ENCODE assay signal across 17 cellular contexts in genomic region chr6:158834675-158835385, GRCh38. TPM values are rescaled to one million over a fixed set of nuclear protein-coding genes. Genes with fewer than 3 reads are reported as not detected.
A peak's percentile ranks its signal among the peaks of the same experiment; 100 is the strongest.
DNase-seq lines count a peak whose midpoint lies in the region; ATAC-seq and TF ChIP-seq lines count a peak whose summit lies in the region.
"Had no signal": no experiment of that assay in that cellular context is flagged by ENCODE, and none has a peak within 500 bp of the region (broad histone marks: within the 10 kb centered on the region; RNA-seq: fewer than 3 reads in every experiment).

No MANE protein-coding gene starts in this region.

- TF ChIP-seq EP300 in upper lobe of left lung (IDR thresholded peaks at IDR 0.05) = no peak

- 84 to 87% methylated on average over 9 of the region's 9 CpGs for WGBS in upper lobe of left lung, 2 donors

- H3K9me3 ChIP-seq in cardiac muscle cell (ENCODE audit: low read depth) = no peaks in the 10 kb centered on the region
- H3K9me3 ChIP-seq in mucosa of rectum (ENCODE audit: control insufficient read depth in 2 of 2, low read length in 2 of 2) = no peaks in the 10 kb centered on the region
- H3K9me3 ChIP-seq in upper lobe of left lung = no peaks in the 10 kb centered on the region
- H3K9me3 ChIP-seq: prostate gland, transverse colon had no signal

- intact Hi-C loops in left ventricle myocardium superior (cut with micrococcal nuclease) = no loop called here

- H3K27me3 ChIP-seq in cardiac muscle cell (no peaks in the 10 kb centered on the region), mucosa of rectum (ENCODE audit: control insufficient read depth in 2 of 2, insufficient read depth in 2 of 2, low read length in 2 of 2) (no peaks in the 10 kb centered on the region), upper lobe of left lung (no peaks in the 10 kb centered on the region)
- H3K27me3 ChIP-seq: transverse colon had no signal

- DNase-seq in cardiac muscle cell (ENCODE audit: low read depth in 1 of 2, low spot score in 1 of 2) (no peak), left ventricle myocardium superior (no peak), cerebellum (ENCODE audit: low spot score) (peak; percentile 44), upper lobe of left lung (peak in 1 of 2 donors; percentile 51), NOMO-1 (lab: John Stamatoyannopoulos, UW; ENCODE audit: unreplicated experiment in 2 of 2) (no peak)
- DNase-seq: CD4-positive, CD25-positive, alpha-beta regulatory T cell; effector memory CD8-positive, alpha-beta T cell; HFFc6; naive thymus-derived CD4-positive, alpha-beta T cell; NCI-H187; NK-92 treated with Interleukin-12 subunit alpha and Interleukin-12 subunit beta, amount 100 ng/mL, for 24 hours; SHP77 treated with DMSO at 0.1 percent for 48 hours had no signal

- TF ChIP-seq POLR2A in upper lobe of left lung (IDR thresholded peaks at IDR 0.05) = no peak

- H3K36me3 ChIP-seq in cardiac muscle cell (no peaks in the 10 kb centered on the region), mucosa of rectum (ENCODE audit: control insufficient read depth in 2 of 2, insufficient read depth in 2 of 2, low read length in 2 of 2) (no peaks in the 10 kb centered on the region), upper lobe of left lung (no peaks in the 10 kb centered on the region)
- H3K36me3 ChIP-seq: prostate gland, transverse colon had no signal

- H3K4me3 ChIP-seq in cardiac muscle cell (no peak overlapping the region), mucosa of rectum (ENCODE audit: low read length in 2 of 2) (no peak overlapping the region), upper lobe of left lung (no peak overlapping the region)
- H3K4me3 ChIP-seq: prostate gland, transverse colon had no signal

- H3K27ac ChIP-seq in cardiac muscle cell (peak overlapping the region; percentile 64), mucosa of rectum (ENCODE audit: low read depth in 2 of 2, low read length in 2 of 2) (peak overlapping the region; percentile 86 to 93), upper lobe of left lung (peak overlapping the region; percentile 65 to 85 (median 70))

- TF ChIP-seq CTCF in cardiac muscle cell (IDR thresholded peaks at IDR 0.05; ENCODE audit: low read depth, low read length) (no peak), upper lobe of left lung (IDR thresholded peaks at IDR 0.05) (no peak)

- ATAC-seq in left ventricle myocardium superior (no peak), upper lobe of left lung (ENCODE audit: low FRiP score in 2 of 2) (no peak), GM21381 (IDR thresholded peaks at IDR 0.05; ENCODE audit: unreplicated experiment) (no peak)
- no peak for ATAC-seq in activated CD4-positive, CD25-positive, alpha-beta regulatory T cell treated with anti-CD3 and anti-CD28 coated beads, Interleukin-2, amount 50 U/mL, for 24 hours
- ATAC-seq: effector memory CD8-positive, alpha-beta T cell had no signal

- peak overlapping the region in 1 of 2 donors; percentile 77 for H3K9ac ChIP-seq in mucosa of rectum (ENCODE audit: low read depth in 1 of 2, low read length in 2 of 2)

- H3K4me1 ChIP-seq in cardiac muscle cell (ENCODE audit: low read depth) = peaks cover 14% of the 10 kb centered on the region
- peaks cover 2 to 12% of the 10 kb centered on the region in 2 donors for H3K4me1 ChIP-seq in mucosa of rectum (ENCODE audit: control insufficient read depth in 2 of 2, insufficient read depth in 2 of 2, low read length in 2 of 2)
- peaks cover 5 to 14% (median 10%) of the 10 kb centered on the region in 4 donors for H3K4me1 ChIP-seq in upper lobe of left lung
- H3K4me1 ChIP-seq: prostate gland had no signal

RNA-seq across cellular contexts. Expression of gene EZR, which starts 15.7 kb away (rescaled TPM):
- total RNA-seq in cardiac muscle cell = 356 and 401 TPM in 2 replicates
- 375 and 448 TPM in 2 replicates for polyA plus RNA-seq in cardiac muscle cell
- total RNA-seq in left ventricle myocardium superior = 195 TPM
- total RNA-seq in cerebellum = 47.4 TPM
- 100 to 1,000 TPM; 188 to 810 (median 346) TPM for total RNA-seq in upper lobe of left lung
